In the genomic region with DNA sequence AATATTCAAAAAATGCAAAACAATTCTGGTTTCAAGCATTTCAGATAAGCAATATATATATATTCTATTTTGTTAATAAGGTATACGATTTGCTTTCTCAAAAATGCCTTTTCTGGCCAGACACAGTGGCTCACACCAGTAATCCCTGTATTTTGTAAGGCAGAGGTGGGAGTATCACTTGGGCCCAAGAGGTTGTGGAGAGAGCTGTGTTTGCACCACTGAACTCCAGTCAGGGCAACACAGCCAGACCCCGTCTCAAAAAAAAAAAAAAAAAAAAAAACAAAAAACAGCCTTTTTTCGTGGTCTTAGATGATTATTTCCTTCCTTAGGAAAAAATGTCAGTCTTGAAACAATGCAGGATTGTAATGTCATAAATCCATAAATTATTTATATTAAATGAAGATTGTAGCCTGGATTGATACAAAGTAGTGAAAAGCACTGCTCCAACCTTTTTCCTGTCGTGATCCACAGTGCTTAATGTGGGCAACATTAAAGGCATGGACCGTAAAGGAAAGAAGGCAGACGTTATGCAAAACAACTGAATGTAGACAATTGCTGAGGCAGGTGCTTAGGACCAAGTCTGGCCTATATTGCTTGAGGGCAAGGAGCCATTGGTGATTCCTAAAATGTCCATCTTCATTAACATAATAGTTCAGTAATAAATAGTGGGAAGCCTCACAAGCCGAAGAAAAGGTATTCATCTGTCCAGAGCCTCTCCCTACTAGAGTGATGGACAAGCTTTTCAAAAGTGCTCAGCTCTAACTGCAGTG, we compare ENCODE assay signal across 2 cellular contexts.
TF ChIP-seq lines count a peak whose summit lies in the region.

No MANE protein-coding gene starts in this region.

TF ChIP-seq in HepG2, 621 proteins besides CTCF, POLR2A, EP300 and RAD21:
- TF ChIP-seq ZNF781 (CRISPR knock-in tag; IDR thresholded peaks at IDR 0.05; ENCODE audit: borderline replicate concordance, not compliant biosample characterization) (no peak), ZNF512B (CRISPR knock-in tag; IDR thresholded peaks at IDR 0.05; ENCODE audit: borderline replicate concordance) (no peak), ZBTB40 (IDR thresholded peaks at IDR 0.05) (no peak), ZBTB40 (CRISPR knock-in tag; IDR thresholded peaks at IDR 0.05) (no peak), ZNF225 (CRISPR knock-in tag; IDR thresholded peaks at IDR 0.05) (no peak), ZNF720 (CRISPR knock-in tag; IDR thresholded peaks at IDR 0.05) (no peak), ZNF484 (CRISPR knock-in tag; IDR thresholded peaks at IDR 0.05; ENCODE audit: borderline replicate concordance, low read depth) (no peak), SMC3 (IDR thresholded peaks at IDR 0.05; ENCODE audit: low read length) (no peak), ZNF121 (CRISPR knock-in tag; IDR thresholded peaks at IDR 0.05) (0 out of 2 replicates have a peak, but pooled peaks have one; percentile 46)

TF ChIP-seq in endothelial cell of umbilical vein, 7 proteins besides CTCF, POLR2A, EP300 and RAD21:
- TF ChIP-seq JUN (IDR thresholded peaks at IDR 0.05; ENCODE audit: borderline replicate concordance, insufficient read depth, insufficient read length, low read depth) (no peak), FOS (IDR thresholded peaks at IDR 0.05; ENCODE audit: borderline replicate concordance, insufficient read depth, low read length) (no peak), GATA2 (IDR thresholded peaks at IDR 0.05; ENCODE audit: insufficient read depth, insufficient read length, low read depth, low read length) (no peak), POLR2AphosphoS5 (IDR thresholded peaks at IDR 0.05; ENCODE audit: insufficient read depth, low read depth, low read length) (no peak), MYC (IDR thresholded peaks at IDR 0.05; ENCODE audit: low read depth, low read length) (no peak), EZH2 (IDR thresholded peaks at IDR 0.05; ENCODE audit: borderline replicate concordance, low read depth, low read length, severe bottlenecking) (no peak)
- TF ChIP-seq, protein P1, sequence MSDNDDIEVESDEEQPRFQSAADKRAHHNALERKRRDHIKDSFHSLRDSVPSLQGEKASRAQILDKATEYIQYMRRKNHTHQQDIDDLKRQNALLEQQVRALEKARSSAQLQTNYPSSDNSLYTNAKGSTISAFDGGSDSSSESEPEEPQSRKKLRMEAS (IDR thresholded peaks at IDR 0.05; ENCODE audit: insufficient read depth, insufficient read length): no peak
